ENCODE assay signal across 9 cellular contexts in the genomic region with DNA sequence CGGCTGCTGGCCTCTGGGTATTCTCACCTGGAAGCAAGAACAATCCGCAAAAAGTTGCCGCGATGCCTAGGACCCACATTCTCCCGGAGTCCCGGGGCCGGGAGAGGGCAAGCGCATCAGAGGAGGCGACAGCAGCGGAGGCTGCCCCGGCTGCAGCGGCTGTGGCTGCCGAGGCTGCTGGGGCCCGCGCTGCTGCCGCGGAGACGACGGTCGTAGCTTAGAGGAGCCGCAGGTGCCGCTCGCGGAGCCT. TPM values are rescaled to one million over a fixed set of nuclear protein-coding genes. Genes with fewer than 3 reads are reported as not detected.
A peak's percentile ranks its signal among the peaks of the same experiment; 100 is the strongest.
DNase-seq lines count a peak whose midpoint lies in the region; ATAC-seq, FAIRE-seq and TF ChIP-seq lines count a peak whose summit lies in the region.
"Had no signal": no experiment of that assay in that cellular context is flagged by ENCODE, and none has a peak within 500 bp of the region (broad histone marks: within the 10 kb centered on the region; RNA-seq: fewer than 3 reads in every experiment).

No MANE protein-coding gene starts in this region.

- intact Hi-C loops in mammary epithelial cell (cut with micrococcal nuclease), result no loop called here
- intact Hi-C loops in thyroid gland (cut with DNase I), result no loop called here

- no peaks in the 10 kb centered on the region for H3K79me2 ChIP-seq in mammary epithelial cell (ENCODE audit: insufficient read depth, low read length)

- H3K9ac ChIP-seq in mammary epithelial cell (ENCODE audit: insufficient read depth, low read length), result no peak overlapping the region

- H3K4me3 ChIP-seq in mammary epithelial cell (replicated peaks in 1 of 3; ENCODE audit: insufficient read depth in 1 of 3, low read depth in 2 of 3, low read length in 3 of 3), result peak overlapping the region; percentile 11 to 41 (median 39)
- H3K4me3 ChIP-seq in thyroid gland (replicated peaks in 1 of 3), result peak overlapping the region in 2 of 3 donors; percentile 23 to 31

- dilution Hi-C loops in mammary epithelial cell (cut with HindIII; ENCODE audit: low sequenced_read_pairs), result no loop called here

- CTCF ChIA-PET in mammary epithelial cell (lab: Charles Lee; ENCODE audit: low non-redundant PET), result no interaction called here

- DNase-seq in NCI-H1417 (lab: John Stamatoyannopoulos, UW) (peak; percentile 33 to 55 (median 42)), NCI-H1417 treated with DMSO at 0.1 percent for 48 hours (lab: John Stamatoyannopoulos, UW) (no peak), mammary epithelial cell (peak; percentile 20), left lobe of liver (ENCODE audit: low spot score) (no peak), thyroid gland (no peak), GM12891 (ENCODE audit: insufficient read length, low spot score) (no peak)
- DNase-seq: stimulated activated CD4-positive, alpha-beta T cell treated with anti-CD3 and anti-CD28 coated beads, Interleukin-2, amount 100 ng/mL, for 48 hours had no signal

- peak overlapping the region; percentile 92 for H3K4me2 ChIP-seq in mammary epithelial cell (ENCODE audit: insufficient read depth, low read depth, low read length)

- H2AFZ ChIP-seq in mammary epithelial cell (ENCODE audit: low read depth, low read length), result peak overlapping the region; percentile 36

- H3K9me3 ChIP-seq in mammary epithelial cell (replicated peaks; ENCODE audit: insufficient read depth, low read length), result no peaks in the 10 kb centered on the region
- no peaks in the 10 kb centered on the region for H3K9me3 ChIP-seq in thyroid gland

- no peak for TF ChIP-seq POLR2A in thyroid gland (IDR thresholded peaks at IDR 0.05)
- TF ChIP-seq POLR2A in GM12891 (IDR thresholded peaks at IDR 0.05; ENCODE audit: low read depth, low read length), result no peak

- WGBS in mammary epithelial cell (ENCODE audit: low coverage, missing lambda C conversion rate), result 4% methylated on average over 5 of the region's 24 CpGs
- WGBS in thyroid gland, 2 donors, result 1 to 7% methylated on average over 14 to 17 of the region's 24 CpGs

- H4K20me1 ChIP-seq in mammary epithelial cell (ENCODE audit: insufficient read depth, low read length), result no peaks in the 10 kb centered on the region

- H3K27me3 ChIP-seq in mammary epithelial cell (ENCODE audit: insufficient read depth, low read length) (peaks cover 26% of the 10 kb centered on the region), thyroid gland (peaks cover 11% of the 10 kb centered on the region)

- H3K4me1 ChIP-seq in mammary epithelial cell (ENCODE audit: insufficient read depth, low read length), result peaks cover 33% of the 10 kb centered on the region
- H3K4me1 ChIP-seq in thyroid gland, result peaks cover 19 to 31% of the 10 kb centered on the region in 2 donors

- H3K27ac ChIP-seq in mammary epithelial cell (ENCODE audit: insufficient read depth, low read depth, low read length) (no peak overlapping the region), thyroid gland (no peak overlapping the region)

- in situ Hi-C loops in mammary epithelial cell (cut with MboI; ENCODE audit: low sequenced_read_pairs in 2 of 2), result no loop called here

- TF ChIP-seq CTCF in mammary epithelial cell (conservative IDR thresholded peaks at IDR 0.05 in 1 of 2, IDR thresholded peaks at IDR 0.05 in 1 of 2; ENCODE audit: extremely low read depth in 1 of 2, insufficient read depth in 1 of 2, low read depth in 1 of 2, low read length in 2 of 2) (no peak), thyroid gland (IDR thresholded peaks at IDR 0.05) (no peak)

- H3K36me3 ChIP-seq in mammary epithelial cell (ENCODE audit: insufficient read depth, low read length) (no peaks in the 10 kb centered on the region), thyroid gland (no peaks in the 10 kb centered on the region)

- ATAC-seq in left lobe of liver (peak; percentile 75), GM19328 (IDR thresholded peaks at IDR 0.05; ENCODE audit: unreplicated experiment) (no peak), HG03139 (IDR thresholded peaks at IDR 0.05; ENCODE audit: unreplicated experiment) (no peak)

- FAIRE-seq in GM12891 (lab: Jason Lieb, UNC), result no peak

- BruUV-seq in mammary epithelial cell (replicated peaks; lab: Mats Ljungman, UMichigan), result no TSS peak

TF ChIP-seq in GM12891, 5 proteins besides CTCF, POLR2A, EP300 and RAD21:
- TF ChIP-seq POLR2AphosphoS5 (IDR thresholded peaks at IDR 0.05; ENCODE audit: low read depth, low read length) (no peak), POU2F2 (IDR thresholded peaks at IDR 0.05; ENCODE audit: low read depth, low read length) (no peak), TAF1 (IDR thresholded peaks at IDR 0.05; ENCODE audit: low read depth, low read length) (no peak), SPI1 (IDR thresholded peaks at IDR 0.05; ENCODE audit: low read depth, low read length) (no peak), PAX5 (IDR thresholded peaks at IDR 0.05; ENCODE audit: insufficient read depth, low read length, severe bottlenecking) (no peak)

RNA-seq across cellular contexts. Expression of a gene that starts 0.2 kb away (rescaled TPM):
- not detected for total RNA-seq in mammary epithelial cell
- polyA plus RNA-seq in mammary epithelial cell, result not detected
- polyA minus RNA-seq in mammary epithelial cell, result not detected
- 0.40 TPM for total RNA-seq in left lobe of liver
- total RNA-seq in thyroid gland, result 1 to 10 TPM in 1 of 4 donors, under 1 TPM in 2, not detected in 1; 0.45 to 1.9 (median 0.93) TPM
- not detected for polyA plus RNA-seq in GM12891 (2012; ENCODE audit: low read depth, missing spikeins)

Comparison
In these comparisons a context has a peak if more than half of its experiments do, and no peak if none do; other contexts are left out.
1. DNase-seq: peak in NCI-H1417 (3 of 3) and mammary epithelial cell (single experiment); none in NCI-H1417 treated with DMSO at 0.1 percent for 48 hours (single experiment), left lobe of liver (single experiment), thyroid gland (0 of 2) and GM12891 (single experiment).